In genomic region chr1:153626929-153627796, GRCh38 we compare ENCODE assay signal across 8 cellular contexts. TPM values are rescaled to one million over a fixed set of nuclear protein-coding genes. Genes with fewer than 3 reads are reported as not detected.
DNase-seq lines count a peak whose midpoint lies in the region; ATAC-seq and TF ChIP-seq lines count a peak whose summit lies in the region.

TSS of gene S100A13 (minus strand) at chr1:153627505. CDS start at chr1:153626472, 1,033 bp downstream.

- H3K36me3 ChIP-seq in stomach, result peaks cover 0 to 24% (median 9%) of the 10 kb centered on the region in 4 donors

- intact Hi-C loops in dorsolateral prefrontal cortex (cut with DNase I), result loop anchor here in 1 of 2 donors (5.0 kb wide), 1 partner anchor 55 kb away; no protein-coding TSS in a partner anchor
- intact Hi-C loops in stomach (cut with DNase I; ENCODE audit: low total_unique reads), result no loop called here

- peak in 1 of 4 donors; percentile 40 for TF ChIP-seq POLR2A in stomach (IDR thresholded peaks at IDR 0.05)

- no peak for TF ChIP-seq EP300 in stomach (IDR thresholded peaks at IDR 0.05)

- H3K4me3 ChIP-seq in dorsolateral prefrontal cortex (peak within 1 kb of the TSS; percentile 33 to 75 (median 58)), stomach (peak within 1 kb of the TSS; percentile 41 to 59 (median 51))

- peaks cover 21 to 67% (median 39%) of the 10 kb centered on the region in 4 donors for H3K4me1 ChIP-seq in stomach

- H3K27me3 ChIP-seq in dorsolateral prefrontal cortex, result no peaks in the 10 kb centered on the region
- no peaks in the 10 kb centered on the region for H3K27me3 ChIP-seq in stomach

- DNase-seq in D341Med (ENCODE audit: low spot score) (peak; percentile 41), HuH-7.5 (ENCODE audit: low spot score) (peak; percentile 90), RKO (ENCODE audit: low spot score) (peak; percentile 94), dorsolateral prefrontal cortex (peak in 7 of 10 donors; percentile 44 to 66 (median 65)), left lobe of liver (ENCODE audit: low spot score) (peak; percentile 71), stomach (peak; percentile 69)

- ATAC-seq in left lobe of liver (peak; percentile 71), GM18868 (IDR thresholded peaks at IDR 0.05; ENCODE audit: unreplicated experiment) (no peak), GM19463 (IDR thresholded peaks at IDR 0.05; ENCODE audit: unreplicated experiment) (no peak)

- WGBS in stomach, 5 donors, result 8 to 13% (median 9%) methylated on average over 20 to 29 of the region's 29 CpGs

- H3K27ac ChIP-seq in dorsolateral prefrontal cortex, result peak within 1 kb of the TSS; percentile 51 to 97 (median 92)
- peak within 1 kb of the TSS; percentile 76 to 90 (median 88) for H3K27ac ChIP-seq in stomach

- no peaks in the 10 kb centered on the region for H3K9me3 ChIP-seq in stomach

- TF ChIP-seq CTCF in dorsolateral prefrontal cortex (IDR thresholded peaks at IDR 0.05 in 54 of 56, conservative IDR thresholded peaks at IDR 0.05 in 2 of 56; ENCODE audit: low read depth in 1 of 56, partially characterized antibody in 56 of 56) (peak in 51 of 56 donors; percentile 15 to 68 (median 50)), stomach (IDR thresholded peaks at IDR 0.05) (peak in 5 of 7 experiments; percentile 8 to 51 (median 29))

RNA-seq across cellular contexts. Expression of gene S100A13, which starts in this region (rescaled TPM):
- total RNA-seq in dorsolateral prefrontal cortex, result 100 to 1,000 TPM in 56 of 120 experiments, 10 to 100 TPM in 64; 52.0 to 204 (median 98.7) TPM
- 10.2 TPM for total RNA-seq in left lobe of liver
- total RNA-seq in stomach, result 10 to 100 TPM; 18.7 to 54.6 (median 23.5) TPM
- 100 to 1,000 TPM; 140 to 271 (median 207) TPM for polyA plus RNA-seq in stomach

Comparison
In these comparisons a context has a peak if more than half of its experiments do, and no peak if none do; other contexts are left out.
1. DNase-seq: peak in every context shown above with its lines; median percentile 94 in RKO; 90 in HuH-7.5; 71 in left lobe of liver; 69 in stomach; 65 in dorsolateral prefrontal cortex; 41 in D341Med.